In genomic region chr20:3680701-3681351, GRCh38 we compare ENCODE assay signal across 14 cellular contexts. TPM values are rescaled to one million over a fixed set of nuclear protein-coding genes. Genes with fewer than 3 reads are reported as not detected.
DNase-seq lines count a peak whose midpoint lies in the region; ATAC-seq and TF ChIP-seq lines count a peak whose summit lies in the region.
"Had no signal": no experiment of that assay in that cellular context is flagged by ENCODE, and none has a peak within 500 bp of the region (broad histone marks: within the 10 kb centered on the region; RNA-seq: fewer than 3 reads in every experiment).

No MANE protein-coding gene starts in this region.

- H3K27ac ChIP-seq in HUES6 (ENCODE audit: low read depth, low read length) (no peak overlapping the region), duodenal mucosa (ENCODE audit: low read depth, low read length) (peak overlapping the region; percentile 10), mesodermal cell (ENCODE audit: low read depth, low read length, severe bottlenecking) (peak overlapping the region; percentile 77), thoracic aorta (peak overlapping the region; percentile 94 to 96)
- no peak overlapping the region for H3K27ac ChIP-seq in CD8-positive, alpha-beta T cell (ENCODE audit: low read depth, low read length)

- no peak overlapping the region for H3K27ac Mint-ChIP-seq in CD8-positive, alpha-beta T cell
- H3K27ac Mint-ChIP-seq: T-helper 1 cell treated with Interleukin-12 subunit alpha and Interleukin-12 subunit beta and Interleukin-4 antibody, amounts not matched to agents 30 μg/mL and 1 μg/mL, for 36 hours had no signal

- POLR2A ChIA-PET in CD8-positive, alpha-beta T cell (lab: Charles Lee): no interaction called here

- H3K9ac ChIP-seq in HUES6 (ENCODE audit: low read length) (peak overlapping the region; percentile 63), duodenal mucosa (ENCODE audit: low read depth in 1 of 2, low read length in 2 of 2) (peak overlapping the region in 1 of 2 donors; percentile 1)

- ATAC-seq in thoracic aorta (ENCODE audit: insufficient number of reproducible peaks, low FRiP score, low read depth): no peak
- no peak for ATAC-seq in CD8-positive, alpha-beta T cell
- no peak for ATAC-seq in HG03280 (IDR thresholded peaks at IDR 0.05; ENCODE audit: unreplicated experiment)

- CTCF ChIA-PET in CD8-positive, alpha-beta T cell (lab: Charles Lee): interaction anchor here (2.2 kb wide), 1 partner anchor 30 kb away, joined by 12 read pairs; no protein-coding TSS in a partner anchor

- H3K27me3 Mint-ChIP-seq in CD8-positive, alpha-beta T cell (ENCODE audit: low read depth): peaks cover 41% of the 10 kb centered on the region

- H3K4me1 Mint-ChIP-seq in CD8-positive, alpha-beta T cell (ENCODE audit: low read depth): peaks cover 10% of the 10 kb centered on the region

- H3K9me3 ChIP-seq in HUES6 (ENCODE audit: control insufficient read depth, insufficient read depth, low read depth, low read length): no peaks in the 10 kb centered on the region
- H3K9me3 ChIP-seq in duodenal mucosa (ENCODE audit: control insufficient read depth in 1 of 2, low read length in 2 of 2): no peaks in the 10 kb centered on the region
- no peaks in the 10 kb centered on the region for H3K9me3 ChIP-seq in mesodermal cell (ENCODE audit: control insufficient read depth, low read length)
- H3K9me3 ChIP-seq in thoracic aorta: no peaks in the 10 kb centered on the region
- H3K9me3 ChIP-seq in CD8-positive, alpha-beta T cell (ENCODE audit: low read length): no peaks in the 10 kb centered on the region

- 53 to 67% methylated on average over 7 to 13 of the region's 15 CpGs for WGBS in mesodermal cell (ENCODE audit: insufficient coverage in 2 of 2), 2 experiments

- H3K36me3 Mint-ChIP-seq in CD8-positive, alpha-beta T cell: no peaks in the 10 kb centered on the region

- peaks cover 40% of the 10 kb centered on the region for H3K4me1 ChIP-seq in HUES6 (ENCODE audit: control insufficient read depth, insufficient read depth, low read length)
- H3K4me1 ChIP-seq in duodenal mucosa (ENCODE audit: control insufficient read depth in 1 of 2, insufficient read depth in 2 of 2, low read length in 2 of 2): no peaks in the 10 kb centered on the region
- peaks cover 32% of the 10 kb centered on the region for H3K4me1 ChIP-seq in mesodermal cell (ENCODE audit: control insufficient read depth, insufficient read depth, low read length, poor library complexity, severe bottlenecking)
- peaks cover 20 to 47% of the 10 kb centered on the region in 2 donors for H3K4me1 ChIP-seq in thoracic aorta (ENCODE audit: control insufficient read depth in 1 of 2, low read depth in 2 of 2)
- H3K4me1 ChIP-seq in CD8-positive, alpha-beta T cell (ENCODE audit: insufficient read depth, low read length): peaks cover 4% of the 10 kb centered on the region

- H3K36me3 ChIP-seq in HUES6 (ENCODE audit: control insufficient read depth, insufficient read depth, low read length) (no peaks in the 10 kb centered on the region), duodenal mucosa (ENCODE audit: control insufficient read depth in 1 of 2, insufficient read depth in 2 of 2, low read length in 2 of 2) (no peaks in the 10 kb centered on the region), mesodermal cell (ENCODE audit: control insufficient read depth, insufficient read depth, low read length) (peaks cover under 1% of the 10 kb centered on the region), thoracic aorta (peaks cover 3% of the 10 kb centered on the region)
- no peaks in the 10 kb centered on the region for H3K36me3 ChIP-seq in CD8-positive, alpha-beta T cell (ENCODE audit: insufficient read depth, low read length)

- H3K27me3 ChIP-seq in HUES6 (ENCODE audit: control insufficient read depth, insufficient read depth, low read length) (peaks cover 27% of the 10 kb centered on the region), duodenal mucosa (ENCODE audit: control insufficient read depth in 1 of 2, insufficient read depth in 2 of 2, low read length in 2 of 2) (peaks cover 23 to 28% of the 10 kb centered on the region in 2 donors), thoracic aorta (replicated peaks; ENCODE audit: insufficient read depth) (no peaks in the 10 kb centered on the region)
- H3K27me3 ChIP-seq in CD8-positive, alpha-beta T cell (ENCODE audit: insufficient read depth, low read length): no peaks in the 10 kb centered on the region

- no peak overlapping the region for H3K4me3 Mint-ChIP-seq in CD8-positive, alpha-beta T cell
- H3K4me3 Mint-ChIP-seq: T-helper 1 cell treated with Interleukin-12 subunit alpha and Interleukin-12 subunit beta and Interleukin-4 antibody, amounts not matched to agents 30 μg/mL and 1 μg/mL, for 36 hours had no signal

- DNase-seq in thoracic aorta (ENCODE audit: low spot score): no peak
- DNase-seq in CD8-positive, alpha-beta T cell: no peak
- no peak for DNase-seq in DMS153 (lab: John Stamatoyannopoulos, UW)
- DNase-seq: activated CD8-positive, alpha-beta memory T cell treated with anti-CD3 and anti-CD28 coated beads for 24 hours; DND-41; NCI-H1092 had no signal

- no peaks in the 10 kb centered on the region for H3K9me3 Mint-ChIP-seq in CD8-positive, alpha-beta T cell
- H3K9me3 Mint-ChIP-seq: T-helper 1 cell treated with Interleukin-12 subunit alpha and Interleukin-12 subunit beta and Interleukin-4 antibody, amounts not matched to agents 30 μg/mL and 1 μg/mL, for 36 hours had no signal

- no peak for TF ChIP-seq CTCF in thoracic aorta (IDR thresholded peaks at IDR 0.05)
- no peak for TF ChIP-seq CTCF in CD8-positive, alpha-beta T cell (IDR thresholded peaks at IDR 0.05)

- H3K4me3 ChIP-seq in HUES6 (ENCODE audit: low read depth, low read length) (peak overlapping the region; percentile 76), duodenal mucosa (ENCODE audit: low read depth in 1 of 2, low read length in 2 of 2) (peak overlapping the region in 1 of 2 donors; percentile 35), mesodermal cell (ENCODE audit: extremely low read depth, insufficient read depth, low read length, poor library complexity, severe bottlenecking) (peak overlapping the region; percentile 63), thoracic aorta (peak overlapping the region; percentile 76)
- no peak overlapping the region for H3K4me3 ChIP-seq in CD8-positive, alpha-beta T cell (ENCODE audit: low read depth, low read length)

- intact Hi-C loops in CD8-positive, alpha-beta T cell (cut with DNase I, micrococcal nuclease): no loop called here

RNA-seq across cellular contexts. Expression of gene ADAM33, which starts 1.0 kb away (rescaled TPM):
- polyA plus RNA-seq in mesodermal cell (2013, experiment 1 of 2): 34.2 TPM
- polyA plus RNA-seq in mesodermal cell (2013, experiment 2 of 2): 40.7 TPM
- total RNA-seq in thoracic aorta: 100 to 1,000 TPM; 113 to 177 TPM
- not detected for total RNA-seq in CD8-positive, alpha-beta T cell
- total RNA-seq: H4 had no signal

RNA-seq across cellular contexts. Expression of gene GFRA4, which starts 17.6 kb away (rescaled TPM):
- polyA plus RNA-seq in mesodermal cell (2013, experiment 1 of 2): not detected
- polyA plus RNA-seq in mesodermal cell (2013, experiment 2 of 2): not detected
- not detected for total RNA-seq in thoracic aorta
- total RNA-seq in CD8-positive, alpha-beta T cell: not detected
- total RNA-seq: esophagus mucosa, H4, mononuclear cell had no signal

RNA-seq across cellular contexts. Expression of gene SIGLEC1, which starts 31.6 kb away (rescaled TPM):
- not detected for polyA plus RNA-seq in mesodermal cell (2013, experiment 1 of 2)
- not detected for polyA plus RNA-seq in mesodermal cell (2013, experiment 2 of 2)
- total RNA-seq in thoracic aorta: 10 to 100 TPM; 12.2 to 45.5 TPM
- total RNA-seq in CD8-positive, alpha-beta T cell: under 1 TPM; 0.05 to 0.06 TPM
- total RNA-seq: H4 had no signal

RNA-seq across cellular contexts. Expression of gene HSPA12B, which starts 51.7 kb away (rescaled TPM):
- polyA plus RNA-seq in mesodermal cell (2013, experiment 1 of 2): 1.7 TPM
- 1.4 TPM for polyA plus RNA-seq in mesodermal cell (2013, experiment 2 of 2)
- total RNA-seq in thoracic aorta: 1 to 10 TPM; 4.6 to 6.5 TPM
- total RNA-seq in CD8-positive, alpha-beta T cell: not detected
- total RNA-seq: mononuclear cell had no signal

Comparison
In these comparisons a context has a peak if more than half of its experiments do, and no peak if none do; other contexts are left out.
1. H3K27ac ChIP-seq: peak in duodenal mucosa (single experiment), mesodermal cell (single experiment) and thoracic aorta (2 of 2); none in HUES6 (single experiment) and CD8-positive, alpha-beta T cell (single experiment).
2. RNA of gene ADAM33, which starts 1.0 kb away (total RNA-seq): 113 to 177 TPM in thoracic aorta; not detected in CD8-positive, alpha-beta T cell; every median in the first group is over 100 times any median in the second.
3. RNA of gene SIGLEC1, which starts 31.6 kb away (total RNA-seq): 12.2 to 45.5 TPM in thoracic aorta; 0.05 to 0.06 TPM in CD8-positive, alpha-beta T cell; every median in the first group is over 10 times any median in the second.